Comparison of ENCODE assay signal across 10 cellular contexts in the genomic region with DNA sequence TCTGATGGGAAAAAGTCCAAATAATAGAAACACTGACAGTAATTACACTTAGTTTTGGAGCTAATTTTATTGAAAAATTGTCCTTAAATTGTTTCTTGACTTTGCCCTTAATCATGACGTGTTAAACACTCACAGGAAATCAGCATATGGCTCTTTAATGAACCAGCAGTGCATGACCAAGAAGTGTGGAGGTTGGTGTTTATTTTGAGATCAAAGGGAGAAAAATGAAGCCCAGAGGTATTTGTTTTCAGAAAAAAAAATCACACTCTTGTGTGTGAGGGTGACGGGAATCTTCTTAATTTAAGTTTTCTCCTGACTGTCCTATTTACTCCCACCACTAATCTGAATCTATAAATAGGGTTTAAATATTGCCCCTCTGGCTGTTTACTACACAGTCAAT. TPM values are rescaled to one million over a fixed set of nuclear protein-coding genes. Genes with fewer than 3 reads are reported as not detected.
A peak's percentile ranks its signal among the peaks of the same experiment; 100 is the strongest.
DNase-seq lines count a peak whose midpoint lies in the region; ATAC-seq, FAIRE-seq and TF ChIP-seq lines count a peak whose summit lies in the region.
"Had no signal": no experiment of that assay in that cellular context is flagged by ENCODE, and none has a peak within 500 bp of the region (broad histone marks: within the 10 kb centered on the region; RNA-seq: fewer than 3 reads in every experiment).

No MANE protein-coding gene starts in this region.

- TF ChIP-seq POLR2A in A549 (IDR thresholded peaks at IDR 0.05; ENCODE audit: low read length) (no peak), GM12891 (IDR thresholded peaks at IDR 0.05; ENCODE audit: low read depth, low read length) (no peak)

- H3K9ac ChIP-seq in Loucy (ENCODE audit: low read depth, low read length, poor library complexity, severe bottlenecking) (peak overlapping the region; percentile 70), endocrine pancreas (ENCODE audit: control insufficient read depth, insufficient read depth, low read length) (no peak overlapping the region)

- peak overlapping the region; percentile 58 for H3K4me2 ChIP-seq in A549
- H3K4me2 ChIP-seq in Loucy (ENCODE audit: low read depth, low read length, poor library complexity, severe bottlenecking), result peak overlapping the region; percentile 86

- H3K36me3 ChIP-seq in Loucy (ENCODE audit: insufficient read depth, low read length) (no peaks in the 10 kb centered on the region), endocrine pancreas (ENCODE audit: control insufficient read depth, insufficient read depth, low read length) (no peaks in the 10 kb centered on the region)
- H3K36me3 ChIP-seq: SJSA1, suprapubic skin had no signal

- H2AFZ ChIP-seq in Loucy (ENCODE audit: low read length), result peak overlapping the region; percentile 100

- no peaks in the 10 kb centered on the region for H3K9me2 ChIP-seq in Loucy (replicated peaks; ENCODE audit: low read depth, low read length)

- peaks cover 11% of the 10 kb centered on the region for H3K4me1 ChIP-seq in A549
- H3K4me1 ChIP-seq in Loucy (ENCODE audit: insufficient read depth, low read length, poor library complexity, severe bottlenecking), result peaks cover 7% of the 10 kb centered on the region
- H3K4me1 ChIP-seq in endocrine pancreas (ENCODE audit: control insufficient read depth, insufficient read depth, low read length), result no peaks in the 10 kb centered on the region
- H3K4me1 ChIP-seq: SJSA1, suprapubic skin had no signal

- CTCF ChIA-PET in A549 (lab: Yijun Ruan, JAX), result interaction anchor here (0.7 to 15.2 kb wide), 95 partner anchors 10 to 649 kb away, joined by 3 to 227 read pairs (median 5); no protein-coding TSS in a partner anchor

- H3F3A ChIP-seq in Loucy (ENCODE audit: low read depth), result no peaks in the 10 kb centered on the region

- no peak for TF ChIP-seq CTCF in A549 (IDR thresholded peaks at IDR 0.05)
- TF ChIP-seq CTCF in Loucy (conservative IDR thresholded peaks at IDR 0.05; ENCODE audit: low read length), result no peak

- DNase-seq in A549 (ENCODE audit: low read depth in 1 of 2, low spot score in 1 of 2), result no peak
- DNase-seq in GM12891 (ENCODE audit: insufficient read length, low spot score), result no peak
- no peak for DNase-seq in NCI-H1930 (lab: John Stamatoyannopoulos, UW)

- FAIRE-seq in A549 (lab: Jason Lieb, UNC), result no peak
- FAIRE-seq in GM12891 (lab: Jason Lieb, UNC), result no peak

- no peak for TF ChIP-seq EP300 in A549 (IDR thresholded peaks at IDR 0.05)

- H3K27ac ChIP-seq in A549, result peak overlapping the region; percentile 66 to 79

- H3K27me3 ChIP-seq in Loucy (ENCODE audit: insufficient read depth, low read length, poor library complexity, severe bottlenecking), result no peaks in the 10 kb centered on the region
- no peaks in the 10 kb centered on the region for H3K27me3 ChIP-seq in endocrine pancreas (ENCODE audit: control insufficient read depth, insufficient read depth, low read length)
- H3K27me3 ChIP-seq: SJSA1, suprapubic skin had no signal

- POLR2A ChIA-PET in A549 (lab: Yijun Ruan, JAX), result interaction anchor here (1.1 to 1.5 kb wide), 4 partner anchors 47 to 223 kb away, joined by 3 to 6 read pairs (median 4); no protein-coding TSS in a partner anchor

- no peaks in the 10 kb centered on the region for H3K79me2 ChIP-seq in Loucy (ENCODE audit: insufficient read depth, low read length)

- 91% methylated on average over 2 of the region's 2 CpGs for WGBS in A549 (ENCODE audit: missing lambda C conversion rate)

- H3K4me3 ChIP-seq in A549 (peak overlapping the region; percentile 8; the same call in 2 of the 3 replicates), Loucy (ENCODE audit: low read length, poor library complexity, severe bottlenecking) (peak overlapping the region; percentile 86), endocrine pancreas (ENCODE audit: control insufficient read depth, insufficient read depth, low read length) (peak overlapping the region; percentile 82)

- TF ChIP-seq RAD21 in A549 (conservative IDR thresholded peaks at IDR 0.05 in 1 of 2, IDR thresholded peaks at IDR 0.05 in 1 of 2), result no peak

- ATAC-seq in A549, result no peak
- no peak for ATAC-seq in GM19455 (IDR thresholded peaks at IDR 0.05; ENCODE audit: unreplicated experiment)
- no peak for ATAC-seq in GM21786 (IDR thresholded peaks at IDR 0.05; ENCODE audit: unreplicated experiment)
- no peak for ATAC-seq in HG03045 (IDR thresholded peaks at IDR 0.05; ENCODE audit: unreplicated experiment)

- H4K20me1 ChIP-seq in Loucy (ENCODE audit: insufficient read depth, low read length, poor library complexity, severe bottlenecking), result no peaks in the 10 kb centered on the region

- H3K9me3 ChIP-seq in A549 (no peaks in the 10 kb centered on the region), Loucy (ENCODE audit: insufficient read depth, low read depth, low read length) (no peaks in the 10 kb centered on the region), endocrine pancreas (ENCODE audit: control insufficient read depth, low read length) (no peaks in the 10 kb centered on the region)
- H3K9me3 ChIP-seq: SJSA1, suprapubic skin had no signal

TF ChIP-seq in A549, 52 proteins besides CTCF, POLR2A, EP300 and RAD21:
- TF ChIP-seq NPAS2 (CRISPR knock-in tag; IDR thresholded peaks at IDR 0.05; ENCODE audit: borderline replicate concordance) (no peak), EHF (CRISPR knock-in tag; IDR thresholded peaks at IDR 0.05) (no peak), SMC3 (IDR thresholded peaks at IDR 0.05) (no peak), ZSCAN20 (CRISPR knock-in tag; IDR thresholded peaks at IDR 0.05) (no peak), RCOR1 (IDR thresholded peaks at IDR 0.05; ENCODE audit: low read depth, low read length) (no peak), FOSB (CRISPR knock-in tag; IDR thresholded peaks at IDR 0.05) (no peak), HDAC2 (IDR thresholded peaks at IDR 0.05) (no peak), SREBF2 (IDR thresholded peaks at IDR 0.05) (no peak), MAZ (IDR thresholded peaks at IDR 0.05; ENCODE audit: borderline replicate concordance, low read depth, low read length) (no peak), HEYL (CRISPR knock-in tag; IDR thresholded peaks at IDR 0.05) (no peak), JUNB (IDR thresholded peaks at IDR 0.05) (no peak)
- TF ChIP-seq, protein P1, sequence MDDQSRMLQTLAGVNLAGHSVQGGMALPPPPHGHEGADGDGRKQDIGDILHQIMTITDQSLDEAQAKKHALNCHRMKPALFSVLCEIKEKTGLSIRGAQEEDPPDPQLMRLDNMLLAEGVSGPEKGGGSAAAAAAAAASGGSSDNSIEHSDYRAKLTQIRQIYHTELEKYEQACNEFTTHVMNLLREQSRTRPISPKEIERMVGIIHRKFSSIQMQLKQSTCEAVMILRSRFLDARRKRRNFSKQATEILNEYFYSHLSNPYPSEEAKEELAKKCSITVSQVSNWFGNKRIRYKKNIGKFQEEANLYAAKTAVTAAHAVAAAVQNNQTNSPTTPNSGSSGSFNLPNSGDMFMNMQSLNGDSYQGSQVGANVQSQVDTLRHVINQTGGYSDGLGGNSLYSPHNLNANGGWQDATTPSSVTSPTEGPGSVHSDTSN (IDR thresholded peaks at IDR 0.05), result no peak

TF ChIP-seq in GM12891, 5 proteins besides CTCF, POLR2A, EP300 and RAD21:
- no peak for TF ChIP-seq POLR2AphosphoS5 (IDR thresholded peaks at IDR 0.05; ENCODE audit: low read depth, low read length)
- TF ChIP-seq TAF1 (IDR thresholded peaks at IDR 0.05; ENCODE audit: low read depth, low read length), result no peak
- no peak for TF ChIP-seq POU2F2 (IDR thresholded peaks at IDR 0.05; ENCODE audit: low read depth, low read length)
- peak; percentile 70 for TF ChIP-seq PAX5 (IDR thresholded peaks at IDR 0.05; ENCODE audit: insufficient read depth, low read length, severe bottlenecking)

RNA-seq across cellular contexts. Expression of gene SYNM, which starts 28.8 kb away (rescaled TPM):
- polyA plus RNA-seq in A549 (2011; rRNA removed) (22.6 and 23.7 TPM in 2 replicates), A549 (2017; fragmentation: RNase III; extraction: RNeasy Plus Mini Kit Qiagen cat#74134 plus additional on column Dnase treatment) (34.1 to 37.7 TPM (median 34.2 TPM) in 3 replicates)
- polyA plus RNA-seq in A549 (2012; cell fraction: cytosol; rRNA removed), result 9.5 and 10.9 TPM in 2 replicates
- 40.1 and 57.2 TPM in 2 replicates for polyA plus RNA-seq in A549 (2012; cell fraction: nucleus; rRNA removed)
- 21.7 and 24.7 TPM in 2 replicates for polyA minus RNA-seq in A549 (2011; rRNA and poly(A)+ RNA removed)
- polyA plus RNA-seq in GM12891 (2012; ENCODE audit: low read depth, missing spikeins), result 0.44 TPM

Comparison
In these comparisons a context has a peak if more than half of its experiments do, and no peak if none do; other contexts are left out.
1. H3K4me3 ChIP-seq: peak in every context shown above with its lines; median percentile 86 in Loucy; 82 in endocrine pancreas; 8 in A549.